In the genomic region with DNA sequence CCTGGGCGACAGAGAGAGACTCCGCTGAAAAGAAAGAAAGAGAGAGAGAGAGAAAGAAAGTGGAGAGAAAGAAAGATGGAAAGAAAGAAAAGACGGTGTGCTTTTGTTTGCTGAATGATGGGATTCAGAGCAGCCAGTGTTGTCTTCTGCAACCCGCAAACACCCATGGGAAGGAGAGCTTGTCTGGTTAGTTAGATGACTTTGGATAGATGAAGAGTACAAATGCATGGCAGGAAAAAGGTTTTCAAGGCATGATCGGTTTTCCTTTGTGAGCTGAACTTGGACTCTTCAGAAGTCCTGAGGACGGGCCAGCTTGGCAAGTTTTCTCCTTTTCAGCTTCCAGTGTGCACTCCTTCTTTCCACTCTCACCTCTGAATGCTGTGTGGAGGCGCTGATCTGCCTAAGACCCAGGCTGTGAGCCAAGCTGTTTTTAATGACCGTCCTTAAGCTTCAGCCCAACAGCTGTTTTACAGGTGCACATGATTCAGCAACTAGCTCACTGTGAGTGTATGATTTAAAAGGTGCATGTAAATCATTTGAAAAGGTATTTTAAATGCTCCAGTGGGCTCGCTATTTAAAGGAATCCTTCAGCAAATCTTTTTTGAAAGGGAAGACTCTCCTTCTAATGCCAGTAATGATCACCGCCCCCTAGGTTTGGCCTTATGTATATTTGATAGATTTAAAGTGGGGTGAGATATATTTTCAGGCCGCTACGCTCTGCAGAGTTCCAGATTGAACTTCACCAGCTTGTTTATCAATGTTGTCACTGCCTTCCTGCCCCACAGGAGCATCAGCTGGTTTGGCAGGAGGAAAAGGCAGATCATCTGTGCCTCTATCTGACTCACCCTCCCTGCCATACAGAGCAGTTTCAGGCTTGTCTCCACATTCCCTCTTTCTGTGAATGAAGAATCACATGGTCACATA, we compare ENCODE assay signal across 9 cellular contexts.
DNase-seq lines count a peak whose midpoint lies in the region; ATAC-seq, FAIRE-seq and TF ChIP-seq lines count a peak whose summit lies in the region.
"Had no signal": no experiment of that assay in that cellular context is flagged by ENCODE, and none has a peak within 500 bp of the region (broad histone marks: within the 10 kb centered on the region; RNA-seq: fewer than 3 reads in every experiment).

No MANE protein-coding gene starts in this region.

- H3K4me3 Mint-ChIP-seq in progenitor cell of endocrine pancreas (ENCODE audit: low read depth), result no peak overlapping the region

- H3K27ac ChIP-seq in foreskin keratinocyte, result no peak overlapping the region

- ATAC-seq in foreskin keratinocyte (peak; percentile 98), HG03108 (IDR thresholded peaks at IDR 0.05; ENCODE audit: unreplicated experiment) (no peak), HG03045 (IDR thresholded peaks at IDR 0.05; ENCODE audit: unreplicated experiment) (no peak)

- TF ChIP-seq CTCF in foreskin keratinocyte (conservative IDR thresholded peaks at IDR 0.05) (no peak), progenitor cell of endocrine pancreas (IDR thresholded peaks at IDR 0.05; ENCODE audit: unreplicated experiment) (no peak)

- peaks cover 26% of the 10 kb centered on the region for H3K4me1 Mint-ChIP-seq in progenitor cell of endocrine pancreas (ENCODE audit: low read depth)

- DNase-seq in DMS153 treated with DMSO at 0.1 percent for 48 hours (lab: John Stamatoyannopoulos, UW; ENCODE audit: unreplicated experiment) (peak; percentile 42), RCC 7860 (ENCODE audit: low spot score) (no peak), foreskin keratinocyte (peak; percentile 80 to 90), progenitor cell of endocrine pancreas (ENCODE audit: low spot score, unreplicated experiment) (no peak), HTR-8/SVneo (ENCODE audit: insufficient read length, low spot score) (no peak)
- no peak for DNase-seq in NK-92 treated with Interleukin-12 subunit alpha and Interleukin-12 subunit beta, amount 100 ng/mL, for 24 hours (lab: John Stamatoyannopoulos, UW)
- DNase-seq: NCI-H345 had no signal

- H3K9me3 Mint-ChIP-seq in progenitor cell of endocrine pancreas (ENCODE audit: low read depth), result peaks cover 4% of the 10 kb centered on the region

- H3K27me3 ChIP-seq in foreskin keratinocyte, result no peaks in the 10 kb centered on the region

- peak; percentile 56 for FAIRE-seq in RCC 7860 (lab: Jason Lieb, UNC)
- FAIRE-seq in HTR-8/SVneo (lab: Jason Lieb, UNC), result no peak

- no peaks in the 10 kb centered on the region for H3K27me3 Mint-ChIP-seq in progenitor cell of endocrine pancreas

- H3K36me3 Mint-ChIP-seq in progenitor cell of endocrine pancreas (ENCODE audit: insufficient read depth), result peaks cover 3% of the 10 kb centered on the region

- H3K27ac Mint-ChIP-seq in progenitor cell of endocrine pancreas, result peak overlapping the region; percentile 76

- peaks cover 28% of the 10 kb centered on the region for H3K4me1 ChIP-seq in foreskin keratinocyte

Comparison
In these comparisons a context has a peak if more than half of its experiments do, and no peak if none do; other contexts are left out.
1. DNase-seq: peak in DMS153 treated with DMSO at 0.1 percent for 48 hours (single experiment) and foreskin keratinocyte (2 of 2); none in RCC 7860 (single experiment), progenitor cell of endocrine pancreas (single experiment), NK-92 treated with Interleukin-12 subunit alpha and Interleukin-12 subunit beta, amount 100 ng/mL, for 24 hours (single experiment) and HTR-8/SVneo (single experiment).